In the genomic region with DNA sequence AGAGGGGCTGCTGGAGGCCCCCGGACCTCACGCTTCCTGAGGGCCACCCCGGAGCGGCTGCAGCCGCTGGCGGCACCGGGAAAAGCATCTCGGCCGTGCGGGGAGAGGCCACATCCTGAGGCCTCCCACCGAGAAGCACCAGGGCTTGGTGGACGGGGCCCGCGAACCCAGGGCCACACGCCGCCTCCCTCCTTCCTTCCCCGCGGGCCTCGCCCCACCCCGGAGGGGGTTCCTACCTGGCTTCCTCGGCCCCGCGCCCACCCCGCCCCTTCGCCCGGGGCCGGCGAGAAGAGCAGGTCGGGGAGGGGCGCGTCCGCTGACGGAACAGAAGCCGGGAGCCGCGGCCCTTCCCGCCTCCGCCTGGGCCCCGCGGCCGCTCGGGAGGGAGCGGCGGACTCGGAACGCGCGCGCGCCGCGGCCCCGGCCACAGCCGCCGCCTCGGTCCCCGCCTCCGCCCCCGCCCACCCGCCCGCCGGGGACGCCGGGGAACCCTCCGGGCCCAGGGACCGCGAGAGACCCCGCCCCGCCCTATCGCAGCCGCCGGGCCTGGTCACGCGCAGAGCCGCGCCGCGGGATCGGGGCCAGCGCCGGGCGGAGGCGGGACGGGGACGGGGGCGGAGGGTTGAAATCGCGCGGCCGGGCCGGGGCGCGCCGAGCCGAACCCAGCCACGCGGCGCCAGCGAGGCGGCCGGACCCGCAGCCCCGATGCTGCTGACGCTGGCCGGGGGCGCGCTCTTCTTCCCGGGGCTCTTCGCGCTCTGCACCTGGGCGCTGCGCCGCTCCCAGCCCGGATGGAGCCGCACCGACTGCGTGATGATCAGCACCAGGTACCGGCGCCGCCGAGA, we compare ENCODE assay signal across 8 cellular contexts. TPM values are rescaled to one million over a fixed set of nuclear protein-coding genes. Genes with fewer than 3 reads are reported as not detected.
DNase-seq lines count a peak whose midpoint lies in the region; ATAC-seq, FAIRE-seq and TF ChIP-seq lines count a peak whose summit lies in the region.

TSS of gene TLCD3A (plus strand) at position 654 of the 845 bp plus-strand sequence. CDS start at position 706, 52 bp downstream.

- WGBS in heart left ventricle, 4 donors = 0 to 1% (median 1%) methylated on average over 9 to 121 of the region's 121 CpGs
- 0% methylated on average over 43 to 121 of the region's 121 CpGs for WGBS in pancreas, 2 donors

- H3K4me3 ChIP-seq in heart left ventricle = peak within 1 kb of the TSS; percentile 63 to 98 (median 80)
- peak within 1 kb of the TSS; percentile 72 to 92 (median 82) for H3K4me3 ChIP-seq in pancreas

- H3K27me3 ChIP-seq in heart left ventricle = peaks cover 0 to 17% (median 0%) of the 10 kb centered on the region in 9 donors
- no peaks in the 10 kb centered on the region for H3K27me3 ChIP-seq in pancreas

- H3K9me3 ChIP-seq in heart left ventricle (no peaks in the 10 kb centered on the region), pancreas (no peaks in the 10 kb centered on the region)

- intact Hi-C loops in heart left ventricle (cut with DNase I) (no loop called here), pancreas (cut with DNase I) (no loop called here)

- peak within 1 kb of the TSS; percentile 89 for H3K27ac ChIP-seq in 22Rv1
- H3K27ac ChIP-seq in heart left ventricle = peak within 1 kb of the TSS in 11 of 12 donors; percentile 64 to 85 (median 75)
- H3K27ac ChIP-seq in pancreas = peak within 1 kb of the TSS; percentile 55 to 80 (median 60)

- ATAC-seq in GM18498 (IDR thresholded peaks at IDR 0.05; ENCODE audit: unreplicated experiment) = peak; percentile 71
- ATAC-seq in HG03159 (IDR thresholded peaks at IDR 0.05; ENCODE audit: unreplicated experiment) = peak; percentile 50
- ATAC-seq in heart left ventricle = peak; percentile 53 to 85 (median 82)
- ATAC-seq in pancreas = peak; percentile 80 to 87 (median 84)
- ATAC-seq in HG02938 (IDR thresholded peaks at IDR 0.05; ENCODE audit: unreplicated experiment) = no peak

- H3K4me1 ChIP-seq in heart left ventricle (peaks cover 0 to 24% (median 10%) of the 10 kb centered on the region in 12 donors), pancreas (peaks cover 0 to 13% (median 0%) of the 10 kb centered on the region in 3 donors)

- H3K36me3 ChIP-seq in heart left ventricle = peaks cover 0 to 12% (median 0%) of the 10 kb centered on the region in 9 donors
- H3K36me3 ChIP-seq in pancreas = no peaks in the 10 kb centered on the region

- TF ChIP-seq CTCF in 22Rv1 (IDR thresholded peaks at IDR 0.05) (no peak), heart left ventricle (IDR thresholded peaks at IDR 0.05) (no peak), pancreas (IDR thresholded peaks at IDR 0.05) (no peak)

- in situ Hi-C loops in SK-MEL-5 (cut with HindIII; ENCODE audit: low pct_unique_long_range_greater_than_20kb, low sequenced_read_pairs) = no loop called here

- DNase-seq in SK-MEL-5 (ENCODE audit: low read depth, low spot score) (peak; percentile 47), amniotic stem cell (lab: John Stamatoyannopoulos, UW) (peak; percentile 34), heart left ventricle (peak; percentile 71 to 86 (median 81)), pancreas (peak; percentile 75 to 91 (median 83))

- FAIRE-seq in pancreas (lab: Jason Lieb, UNC) = no peak

- no peak for TF ChIP-seq POLR2A in heart left ventricle (IDR thresholded peaks at IDR 0.05)

RNA-seq across cellular contexts. Expression of gene TLCD3A, which starts in this region (rescaled TPM):
- total RNA-seq in SK-MEL-5 (2014; rRNA removed; shearing (Covaris generic)) = 22.7 and 23.2 TPM in 2 replicates
- polyA plus RNA-seq in SK-MEL-5 (2015; cell fraction: cytosol; rRNA removed) = 31.0 and 32.2 TPM in 2 replicates
- polyA plus RNA-seq in SK-MEL-5 (2015; cell fraction: nucleus; rRNA removed) = 6.6 and 8.5 TPM in 2 replicates
- total RNA-seq in heart left ventricle (1 to 10 TPM; 1.5 to 4.7 (median 2.9) TPM), pancreas (1 to 10 TPM; 4.7 to 9.0 (median 6.3) TPM)
- polyA plus RNA-seq in heart left ventricle (1 to 10 TPM in 1 of 2 donors, under 1 TPM in 1; 0.76 to 3.3 TPM), pancreas (1 to 10 TPM; 3.2 to 6.5 TPM)
